ENCODE assay signal across 16 cellular contexts in the genomic region with DNA sequence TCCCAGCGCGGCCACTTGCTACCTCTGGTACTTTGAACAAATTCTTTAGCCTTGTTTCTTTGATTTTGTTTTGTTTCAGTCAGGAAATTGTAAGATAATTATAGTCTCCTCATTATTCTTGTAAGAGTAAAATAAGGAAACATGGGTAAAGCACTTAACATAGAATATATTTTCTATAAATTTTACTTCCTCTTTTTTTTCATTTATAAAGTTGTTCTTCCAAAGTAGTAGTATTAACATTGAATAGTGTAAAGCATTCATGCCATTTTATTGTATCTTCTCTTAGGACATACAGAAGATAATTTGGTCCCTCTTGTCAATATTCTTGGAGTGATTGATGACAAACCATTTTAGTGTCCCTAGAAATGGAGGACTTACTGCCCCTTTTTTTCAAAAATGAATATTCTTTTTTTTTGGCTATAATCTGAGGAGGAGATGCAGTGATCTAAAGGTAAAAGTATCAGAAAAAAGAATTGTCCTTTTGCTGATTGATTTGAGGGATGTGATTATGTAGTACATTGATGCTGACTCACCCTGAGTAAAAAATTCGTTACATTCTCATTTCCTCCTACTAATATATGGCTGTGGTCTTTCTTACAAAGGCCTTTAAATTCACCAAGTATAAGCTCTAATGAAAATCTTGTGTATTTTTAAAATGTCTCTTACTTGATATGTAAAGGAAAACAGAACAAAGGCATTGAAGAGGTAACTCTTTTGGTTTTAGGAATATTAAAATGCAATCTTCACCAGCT. TPM values are rescaled to one million over a fixed set of nuclear protein-coding genes. Genes with fewer than 3 reads are reported as not detected.
DNase-seq lines count a peak whose midpoint lies in the region; ATAC-seq, FAIRE-seq and TF ChIP-seq lines count a peak whose summit lies in the region.
"Had no signal": no experiment of that assay in that cellular context is flagged by ENCODE, and none has a peak within 500 bp of the region (broad histone marks: within the 10 kb centered on the region; RNA-seq: fewer than 3 reads in every experiment).

No MANE protein-coding gene starts in this region.

- no TSS peak for BruUV-seq in PC-3 (replicated peaks; lab: Mats Ljungman, UMichigan)

- no peaks in the 10 kb centered on the region for H3K9me3 ChIP-seq in PC-3 (ENCODE audit: low read length)
- no peaks in the 10 kb centered on the region for H3K9me3 ChIP-seq in fibroblast of lung (ENCODE audit: control insufficient read depth, insufficient read depth, low read depth, low read length)
- H3K9me3 ChIP-seq in pancreas = no peaks in the 10 kb centered on the region
- H3K9me3 ChIP-seq: body of pancreas, gastrocnemius medialis, stomach had no signal

- H3K27me3 ChIP-seq in ACC112 (ENCODE audit: insufficient read depth, low read length) (no peaks in the 10 kb centered on the region), PC-3 (ENCODE audit: low read length) (no peaks in the 10 kb centered on the region), fibroblast of lung (ENCODE audit: control insufficient read depth, insufficient read depth, low read length) (no peaks in the 10 kb centered on the region), pancreas (no peaks in the 10 kb centered on the region)
- H3K27me3 ChIP-seq: body of pancreas, gastrocnemius medialis, stomach had no signal

- ATAC-seq in PC-3 = peak; percentile 69
- no peak for ATAC-seq in pancreas
- ATAC-seq: body of pancreas, gastrocnemius medialis had no signal

- peak overlapping the region; percentile 74 for H3K27ac Mint-ChIP-seq in HFFc6
- H3K27ac Mint-ChIP-seq: immature natural killer cell had no signal

- intact Hi-C loops in PC-3 (cut with micrococcal nuclease) (no loop called here), pancreas (cut with DNase I) (no loop called here)

- H3K36me3 ChIP-seq in ACC112 (ENCODE audit: insufficient read depth, low read length) = no peaks in the 10 kb centered on the region
- H3K36me3 ChIP-seq in PC-3 (ENCODE audit: low read depth, low read length) = peaks cover 2% of the 10 kb centered on the region; the same call in 1 of the 2 replicates
- H3K36me3 ChIP-seq in fibroblast of lung (ENCODE audit: control insufficient read depth, insufficient read depth, low read length) = no peaks in the 10 kb centered on the region
- no peaks in the 10 kb centered on the region for H3K36me3 ChIP-seq in pancreas
- H3K36me3 ChIP-seq: gastrocnemius medialis, stomach had no signal

- H3K4me2 ChIP-seq in PC-3 (ENCODE audit: low read length) (peak overlapping the region; percentile 31), fibroblast of lung (ENCODE audit: extremely low read depth, insufficient read depth, low read length) (no peak overlapping the region)

- H3K9me2 ChIP-seq in PC-3 (replicated peaks; ENCODE audit: low read length) = no peaks in the 10 kb centered on the region

- no peak for FAIRE-seq in pancreas (lab: Jason Lieb, UNC)

- POLR2A ChIA-PET in PC-3 (lab: Charles Lee; ENCODE audit: unreplicated experiment) = interaction anchor here (0.6 to 1.0 kb wide), 2 partner anchors 14 to 40 kb away, joined by 4 to 5 read pairs; no protein-coding TSS in a partner anchor

- no peaks in the 10 kb centered on the region for H3F3A ChIP-seq in PC-3 (ENCODE audit: low read length, unreplicated experiment)

- peaks cover 1% of the 10 kb centered on the region; the same call in 1 of the 2 replicates for H3K27me3 Mint-ChIP-seq in HFFc6 (ENCODE audit: insufficient read depth)

- WGBS in pancreas, 2 donors = 92 to 96% methylated on average over 3 of the region's 3 CpGs

- no peak for DNase-seq in HFFc6
- peak; percentile 52 for DNase-seq in PC-3
- peak; percentile 33 to 49 for DNase-seq in fibroblast of lung (ENCODE audit: low read depth in 2 of 2)
- DNase-seq in activated gamma-delta T cell treated with Interleukin-2 at 50 U/mL for 16 hours = no peak
- no peak for DNase-seq in DMS 273 (lab: John Stamatoyannopoulos, UW; ENCODE audit: unreplicated experiment)
- no peak for DNase-seq in central memory CD4-positive, alpha-beta T cell
- no peak for DNase-seq in pancreas
- DNase-seq: ACHN; body of pancreas; effector CD4-positive, alpha-beta T cell; gastrocnemius medialis; H9; immature natural killer cell; nucleus accumbens; stomach had no signal

- peak overlapping the region; percentile 16; the same call in 1 of the 2 replicates for H3K4me3 ChIP-seq in ACC112 (ENCODE audit: low read depth, low read length)
- no peak overlapping the region for H3K4me3 ChIP-seq in PC-3 (ENCODE audit: low read length)
- H3K4me3 ChIP-seq in fibroblast of lung (replicated peaks in 1 of 4; ENCODE audit: control extremely low read depth in 1 of 4, insufficient read depth in 1 of 4, low read depth in 3 of 4, low read length in 4 of 4) = no peak overlapping the region
- H3K4me3 ChIP-seq in pancreas = no peak overlapping the region
- H3K4me3 ChIP-seq: body of pancreas, gastrocnemius medialis, stomach had no signal

- no peaks in the 10 kb centered on the region for H3K9me3 Mint-ChIP-seq in HFFc6
- H3K9me3 Mint-ChIP-seq: H9 had no signal

- peaks cover 26% of the 10 kb centered on the region for H3K36me3 Mint-ChIP-seq in HFFc6 (ENCODE audit: low read depth)
- H3K36me3 Mint-ChIP-seq: immature natural killer cell had no signal

- peak overlapping the region; percentile 26 for H3K27ac ChIP-seq in ACC112 (ENCODE audit: low read depth, low read length)
- peak overlapping the region; percentile 10 for H3K27ac ChIP-seq in PC-3 (ENCODE audit: low read length)
- no peak overlapping the region for H3K27ac ChIP-seq in fibroblast of lung (ENCODE audit: insufficient read depth, low read length)
- H3K27ac ChIP-seq in pancreas = no peak overlapping the region
- H3K27ac ChIP-seq: body of pancreas, gastrocnemius medialis, stomach had no signal

- H4K20me1 ChIP-seq in PC-3 (ENCODE audit: low read length) (no peaks in the 10 kb centered on the region; the same call in 1 of the 2 replicates), fibroblast of lung (ENCODE audit: control insufficient read depth, extremely low read depth, insufficient read depth, low read length) (no peaks in the 10 kb centered on the region)

- TF ChIP-seq CTCF in HFFc6 (IDR thresholded peaks at IDR 0.05) (no peak), PC-3 (conservative IDR thresholded peaks at IDR 0.05; ENCODE audit: low read depth, low read length) (no peak), fibroblast of lung (conservative IDR thresholded peaks at IDR 0.05 in 1 of 2, IDR thresholded peaks at IDR 0.05 in 1 of 2; ENCODE audit: low read depth in 1 of 2, low read length in 2 of 2) (no peak), pancreas (IDR thresholded peaks at IDR 0.05) (no peak)

- peak overlapping the region; percentile 47 for H3K4me3 Mint-ChIP-seq in HFFc6
- H3K4me3 Mint-ChIP-seq: H9, immature natural killer cell had no signal

- H3K4me1 Mint-ChIP-seq in HFFc6 (ENCODE audit: low read depth) = peaks cover 94% of the 10 kb centered on the region
- H3K4me1 Mint-ChIP-seq: immature natural killer cell had no signal

- H3K79me2 ChIP-seq in ACC112 (ENCODE audit: control insufficient read depth, insufficient read depth, low read length, unreplicated experiment) = peaks cover 84% of the 10 kb centered on the region
- H3K79me2 ChIP-seq in PC-3 (ENCODE audit: low read length) = peaks cover 98% of the 10 kb centered on the region
- peaks cover 31% of the 10 kb centered on the region for H3K79me2 ChIP-seq in fibroblast of lung (ENCODE audit: control insufficient read depth, insufficient read depth, low read length)

- H3K9ac ChIP-seq in PC-3 (ENCODE audit: low read length) = no peak overlapping the region
- H3K9ac ChIP-seq in fibroblast of lung (ENCODE audit: insufficient read depth, low read length) = no peak overlapping the region

- H3K4me1 ChIP-seq in ACC112 (ENCODE audit: control insufficient read depth, insufficient read depth, low read length, unreplicated experiment) (peaks cover 21% of the 10 kb centered on the region), PC-3 (ENCODE audit: insufficient read depth, low read length) (peaks cover 20% of the 10 kb centered on the region), fibroblast of lung (ENCODE audit: control insufficient read depth, extremely low read depth, insufficient read depth, low read length) (peaks cover 4% of the 10 kb centered on the region), pancreas (peaks cover 0 to 3% (median 0%) of the 10 kb centered on the region in 3 donors)
- H3K4me1 ChIP-seq: gastrocnemius medialis had no signal

- peak overlapping the region; percentile 35 for H2AFZ ChIP-seq in ACC112 (ENCODE audit: low read length, unreplicated experiment)
- H2AFZ ChIP-seq in PC-3 (ENCODE audit: low read length) = no peak overlapping the region
- no peak overlapping the region for H2AFZ ChIP-seq in fibroblast of lung (ENCODE audit: low read length)

- CTCF ChIA-PET in PC-3 (lab: Charles Lee) = no interaction called here

RNA-seq across cellular contexts. Expression of a gene that starts 51.0 kb away (rescaled TPM):
- 100 to 1,000 TPM; 307 to 420 (median 361) TPM for total RNA-seq in HFFc6 (2021; fragmentation: NEBNext Ultra II Directional; extraction: Animal tissue kit (Norgen Biotek cat#: 25700))
- total RNA-seq in PC-3 (2014; rRNA removed) (168 and 169 TPM in 2 replicates), fibroblast of lung (75.2 and 168 TPM in 2 replicates), pancreas (10 to 100 TPM; 21.1 to 42.1 (median 27.6) TPM)
- polyA plus RNA-seq in fibroblast of lung (158 and 188 TPM in 2 replicates), pancreas (10 to 100 TPM; 14.4 to 36.8 TPM)
- polyA plus RNA-seq in fibroblast of lung (2012) = 94.7 and 100.0 TPM in 2 replicates
- 7.6 and 13.1 TPM in 2 replicates for polyA minus RNA-seq in fibroblast of lung (ENCODE audit: low replicate concordance)

Comparison
In these comparisons a context has a peak if more than half of its experiments do, and no peak if none do; other contexts are left out.
1. H3K27ac ChIP-seq: peak in ACC112 (single experiment) and PC-3 (single experiment); none in fibroblast of lung (single experiment) and pancreas (0 of 4).
2. DNase-seq: peak in PC-3 (single experiment) and fibroblast of lung (2 of 2); none in HFFc6 (single experiment), activated gamma-delta T cell treated with Interleukin-2 at 50 U/mL for 16 hours (single experiment), DMS 273 (single experiment), central memory CD4-positive, alpha-beta T cell (single experiment) and pancreas (0 of 6).